23 cellular contexts compared by ENCODE assay signal in the genomic region with DNA sequence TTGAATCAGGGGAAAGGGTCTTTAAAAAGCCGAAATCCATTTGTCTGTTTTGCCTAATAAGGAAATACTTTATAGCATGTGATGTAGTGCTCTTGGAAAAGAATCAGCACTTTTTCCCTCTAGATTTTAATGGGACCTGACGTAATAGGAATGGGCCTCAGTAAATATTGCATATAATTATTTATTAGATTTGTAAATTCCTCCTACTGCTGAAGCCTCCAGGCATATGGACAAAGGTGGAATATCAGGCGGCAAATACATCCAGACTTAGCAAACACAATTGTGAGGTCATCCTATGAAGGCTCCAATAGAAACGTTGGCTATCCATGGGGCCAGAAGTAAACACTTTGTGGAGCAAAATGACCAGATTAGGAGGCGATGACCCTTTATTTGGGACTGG. TPM values are rescaled to one million over a fixed set of nuclear protein-coding genes. Genes with fewer than 3 reads are reported as not detected.
"Had no signal": no experiment of that assay in that cellular context is flagged by ENCODE, and none has a peak within 500 bp of the region (broad histone marks: within the 10 kb centered on the region; RNA-seq: fewer than 3 reads in every experiment).

No MANE protein-coding gene starts in this region.

- H3K4me2 ChIP-seq: hepatocyte had no signal

- H3K79me2 ChIP-seq: hepatocyte, parathyroid adenoma had no signal

- H3K27me3 ChIP-seq: dorsolateral prefrontal cortex, gastrocnemius medialis, heart left ventricle, hepatocyte, right lobe of liver, tibial nerve, upper lobe of right lung, uterus had no signal

- ATAC-seq: gastrocnemius medialis; heart left ventricle; left lobe of liver; natural killer cell; stimulated activated memory B cell treated with anti-CD40 and anti-IgM and Interleukin-4, amounts not matched to agents 10 μg/mL and 1 μg/mL and 100 μg/mL, for 72 hours; stimulated activated naive CD8-positive, alpha-beta T cell treated with anti-CD3 and anti-CD28 coated beads, Interleukin-15, Interleukin-2, amounts not matched to agents 100 U/mL and 50 U/mL, for 24 hours; upper lobe of right lung had no signal

- H3K4me1 ChIP-seq: gastrocnemius medialis, parathyroid adenoma, right lobe of liver, tibial nerve, upper lobe of right lung, uterus had no signal

- H3K9ac ChIP-seq: parathyroid adenoma had no signal

- DNase-seq: dorsolateral prefrontal cortex; effector CD4-positive, alpha-beta T cell; gastrocnemius medialis; heart left ventricle; kidney; natural killer cell; right lobe of liver; stimulated activated CD4-positive, alpha-beta T cell treated with anti-CD3 and anti-CD28 coated beads, Interleukin-4, amount 100 ng/mL, for 4 hours; stimulated activated naive CD8-positive, alpha-beta T cell treated with anti-CD3 and anti-CD28 coated beads, Interleukin-15, Interleukin-2, amounts not matched to agents 100 U/mL and 50 U/mL, for 24 hours; upper lobe of right lung; uterus had no signal

- H3K27ac ChIP-seq: dorsolateral prefrontal cortex, gastrocnemius medialis, heart left ventricle, parathyroid adenoma, right lobe of liver, thoracic aorta, tibial nerve, upper lobe of right lung, uterus had no signal

- H3K9me3 ChIP-seq: gastrocnemius medialis, right lobe of liver, thoracic aorta, tibial nerve, upper lobe of right lung, uterus had no signal

- H3K36me3 ChIP-seq: gastrocnemius medialis, heart left ventricle, right lobe of liver, thoracic aorta, tibial nerve, upper lobe of right lung, uterus had no signal

- H2AFZ ChIP-seq: hepatocyte, parathyroid adenoma had no signal

- H3K4me3 ChIP-seq: dorsolateral prefrontal cortex, gastrocnemius medialis, heart left ventricle, hepatocyte, right lobe of liver, thoracic aorta, tibial nerve, upper lobe of right lung, uterus had no signal

RNA-seq across cellular contexts. Expression of a gene that starts 50.8 kb away (rescaled TPM):
- total RNA-seq: cerebellum, dorsolateral prefrontal cortex, gastrocnemius medialis, left lobe of liver, mononuclear cell, natural killer cell, osteoblast, progenitor cell of endocrine pancreas, right lobe of liver, thoracic aorta, tibial nerve, upper lobe of right lung, uterus had no signal
- polyA plus RNA-seq: esophagus, heart left ventricle, neural cell had no signal
